ENCODE assay signal across 10 cellular contexts in the genomic region with DNA sequence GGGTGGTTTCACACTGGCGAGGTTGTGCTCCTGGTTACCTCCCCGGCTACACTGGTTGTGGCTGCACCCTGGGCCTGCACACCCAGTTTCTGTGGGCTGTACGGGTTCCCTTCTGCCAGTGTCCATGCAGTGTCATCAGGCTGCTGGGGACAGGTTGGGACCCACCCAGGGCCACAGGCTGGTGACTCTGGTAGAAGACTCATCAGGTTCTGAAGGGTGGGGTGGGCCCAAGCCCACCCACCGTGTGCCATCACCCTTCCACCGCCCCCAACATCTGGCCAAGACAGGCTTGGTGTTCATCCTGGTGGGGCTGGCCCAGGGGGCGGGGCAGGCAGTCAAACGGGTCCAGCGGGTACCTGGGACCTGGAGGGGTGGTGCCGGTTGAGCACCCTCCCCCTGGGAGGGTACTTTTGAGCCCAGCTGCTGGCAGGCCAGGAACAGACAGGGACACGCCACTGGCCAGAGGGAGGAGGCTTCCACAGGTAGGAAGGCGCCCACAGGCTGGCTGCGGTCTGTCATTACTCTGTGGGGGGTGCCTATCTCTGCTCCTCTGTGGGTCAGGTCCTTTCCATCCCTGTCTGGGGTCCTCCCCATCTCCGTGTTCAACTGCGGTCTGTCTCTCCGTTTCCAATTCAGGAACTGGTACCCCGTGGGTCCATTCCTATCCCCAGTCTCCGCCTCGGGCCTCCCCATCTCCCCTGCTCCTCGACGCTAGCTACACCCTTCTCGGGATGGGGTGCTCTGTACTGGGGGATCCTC. TPM values are rescaled to one million over a fixed set of nuclear protein-coding genes. Genes with fewer than 3 reads are reported as not detected.
DNase-seq lines count a peak whose midpoint lies in the region; ATAC-seq and TF ChIP-seq lines count a peak whose summit lies in the region.
"Had no signal": no experiment of that assay in that cellular context is flagged by ENCODE, and none has a peak within 500 bp of the region (broad histone marks: within the 10 kb centered on the region; RNA-seq: fewer than 3 reads in every experiment).

A gene (plus strand): TSS at position 437 of the 759 bp plus-strand sequence. CDS start 434 bp downstream, outside the sequence.

- no peak within 1 kb of the TSS; the same call in 1 of the 2 replicates for H3K9ac ChIP-seq in iPS-20b (ENCODE audit: low read depth, low read length)

- peaks cover 47% of the 10 kb centered on the region for H3K36me3 Mint-ChIP-seq in activated B cell treated with CpG ODN at 0.5 μM for 24 hours (ENCODE audit: low read depth)

- peaks cover 15% of the 10 kb centered on the region for H3K4me1 Mint-ChIP-seq in activated B cell treated with CpG ODN at 0.5 μM for 24 hours

- POLR2A ChIA-PET in activated B cell treated with CpG ODN at 0.5 μM for 24 hours (lab: Charles Lee) = interaction anchor here (1.3 kb wide), 1 partner anchor 8 kb away, joined by 3 read pairs; a partner anchor contains a TSS

- ATAC-seq in heart left ventricle = peak in 3 of 4 donors; percentile 6 to 21 (median 15)
- no peak for ATAC-seq in Right ventricle myocardium inferior
- ATAC-seq in activated B cell treated with CpG ODN at 0.5 μM for 24 hours (ENCODE audit: low read depth) = peak; percentile 26
- peak; percentile 53 for ATAC-seq in upper lobe of right lung
- no peak for ATAC-seq in omental fat pad (ENCODE audit: low FRiP score)

- CTCF ChIA-PET in activated B cell treated with CpG ODN at 0.5 μM for 24 hours (lab: Charles Lee) = no interaction called here

- H3K4me3 Mint-ChIP-seq in activated B cell treated with CpG ODN at 0.5 μM for 24 hours = no peak within 1 kb of the TSS

- peaks cover under 1 to 21% (median 3%) of the 10 kb centered on the region in 12 donors for H3K4me1 ChIP-seq in heart left ventricle
- H3K4me1 ChIP-seq in iPS-20b (ENCODE audit: insufficient read depth, low read length) = peaks cover 2% of the 10 kb centered on the region; the same call in 1 of the 2 replicates
- peaks cover 8% of the 10 kb centered on the region for H3K4me1 ChIP-seq in upper lobe of right lung

- TF ChIP-seq POLR2A in heart left ventricle (IDR thresholded peaks at IDR 0.05) = no peak

- H3K4me3 ChIP-seq in heart left ventricle (peak within 1 kb of the TSS in 5 of 12 donors; percentile 12 to 40 (median 25)), iPS-20b (ENCODE audit: low read length) (peak within 1 kb of the TSS; percentile 56; the same call in 1 of the 2 replicates), upper lobe of right lung (no peak within 1 kb of the TSS)

- H3K36me3 ChIP-seq in heart left ventricle (peaks cover 0 to 50% (median 41%) of the 10 kb centered on the region in 9 donors), iPS-20b (ENCODE audit: insufficient read depth, low read depth, low read length) (peaks cover 49% of the 10 kb centered on the region), upper lobe of right lung (peaks cover 50% of the 10 kb centered on the region)

- H3K27ac ChIP-seq in heart left ventricle (no peak within 1 kb of the TSS), iPS-20b (ENCODE audit: low read length) (no peak within 1 kb of the TSS), upper lobe of right lung (no peak within 1 kb of the TSS)

- H3K27ac Mint-ChIP-seq in activated B cell treated with CpG ODN at 0.5 μM for 24 hours = no peak within 1 kb of the TSS

- TF ChIP-seq CTCF in heart left ventricle (IDR thresholded peaks at IDR 0.05) (no peak), activated B cell treated with CpG ODN at 0.5 μM for 24 hours (IDR thresholded peaks at IDR 0.05) (no peak), upper lobe of right lung (IDR thresholded peaks at IDR 0.05) (no peak), omental fat pad (IDR thresholded peaks at IDR 0.05) (no peak)

- peaks cover 4% of the 10 kb centered on the region for H3K27me3 Mint-ChIP-seq in activated B cell treated with CpG ODN at 0.5 μM for 24 hours

- no peaks in the 10 kb centered on the region for H3K9me3 Mint-ChIP-seq in activated B cell treated with CpG ODN at 0.5 μM for 24 hours

- H3K9me3 ChIP-seq in heart left ventricle (no peaks in the 10 kb centered on the region), iPS-20b (ENCODE audit: insufficient read depth, low read depth, low read length) (no peaks in the 10 kb centered on the region), upper lobe of right lung (no peaks in the 10 kb centered on the region)

- H3K27me3 ChIP-seq in heart left ventricle = peaks cover 5 to 25% (median 16%) of the 10 kb centered on the region in 9 donors
- peaks cover 31% of the 10 kb centered on the region for H3K27me3 ChIP-seq in iPS-20b (ENCODE audit: insufficient read depth, low read length)
- H3K27me3 ChIP-seq in upper lobe of right lung = peaks cover 11% of the 10 kb centered on the region

- 39 to 48% (median 42%) methylated on average over 16 to 21 of the region's 21 CpGs for WGBS in heart left ventricle, 4 donors

- intact Hi-C loops in heart left ventricle (cut with DNase I) = no loop called here
- intact Hi-C loops in Right ventricle myocardium inferior (cut with DNase I) = no loop called here
- intact Hi-C loops in activated B cell treated with CpG ODN at 0.5 μM for 24 hours (cut with micrococcal nuclease) = no loop called here
- intact Hi-C loops in upper lobe of right lung (cut with DNase I) = no loop called here

- DNase-seq in heart left ventricle (no peak), Right ventricle myocardium inferior (ENCODE audit: missing footprints) (no peak), activated B cell treated with CpG ODN at 0.5 μM for 24 hours (no peak), upper lobe of right lung (peak; percentile 75), omental fat pad (ENCODE audit: low spot score) (no peak), inferior parietal cortex (ENCODE audit: extremely low spot score) (no peak), globus pallidus (ENCODE audit: low spot score) (no peak)
- DNase-seq: SHP77 had no signal

RNA-seq across cellular contexts. Expression of the gene that starts here (rescaled TPM):
- total RNA-seq in heart left ventricle (not detected), Right ventricle myocardium inferior (not detected), activated B cell treated with CpG ODN at 0.5 μM for 24 hours (0.44 TPM in 1 of 2 replicates, not detected in the other), upper lobe of right lung (0.55 TPM), omental fat pad (not detected)
- not detected for polyA plus RNA-seq in heart left ventricle
- total RNA-seq: aorta had no signal
- polyA plus RNA-seq: aorta had no signal

Comparison
In these comparisons a context has a peak if more than half of its experiments do, and no peak if none do; other contexts are left out.
1. Peak in ATAC-seq in heart left ventricle; RNA of the gene not detected or under 1 TPM.
2. Peak in ATAC-seq in activated B cell treated with CpG ODN at 0.5 μM for 24 hours; RNA of the gene not detected or under 1 TPM.
3. Peak in DNase-seq and ATAC-seq in upper lobe of right lung; RNA of the gene not detected or under 1 TPM.